1 cellular context compared by ENCODE assay signal in the genomic region with DNA sequence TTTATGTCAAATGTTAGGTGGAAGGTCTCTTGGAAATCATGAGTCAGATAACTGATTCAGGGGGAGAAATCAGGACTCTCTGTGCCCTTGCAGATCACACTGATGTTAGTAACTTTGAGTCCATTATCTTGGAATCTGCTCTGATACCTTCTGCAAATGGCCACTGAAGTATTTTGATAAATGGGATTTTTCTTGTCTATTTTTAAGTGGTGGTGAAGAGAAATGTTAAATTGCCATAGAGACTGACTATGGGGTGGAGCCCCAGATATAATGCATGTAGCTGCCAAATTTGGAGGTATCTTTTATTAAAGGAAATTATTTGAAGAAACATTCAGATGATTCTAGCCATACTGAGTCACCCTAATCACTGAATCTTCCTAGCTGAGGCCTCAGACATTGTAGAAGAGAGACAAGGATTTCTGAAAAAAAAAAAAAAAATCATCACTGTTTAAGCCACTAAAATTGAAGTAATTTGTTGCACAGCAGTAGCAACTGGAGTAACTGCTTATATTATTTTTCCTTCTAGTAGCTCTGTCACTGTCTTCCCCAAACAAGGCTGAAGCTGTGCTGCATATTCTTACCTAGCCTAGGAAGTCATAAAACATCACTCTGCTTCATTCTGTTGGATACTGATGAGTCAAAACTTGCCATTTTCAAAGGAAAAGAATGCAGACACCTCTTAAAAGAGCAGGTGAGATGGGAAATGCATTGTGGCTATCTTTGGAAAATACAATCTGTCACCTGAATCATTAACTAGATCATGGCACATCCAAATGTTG.
A peak's percentile ranks its signal among the peaks of the same experiment; 100 is the strongest.
TF ChIP-seq lines count a peak whose summit lies in the region.

No MANE protein-coding gene starts in this region.

TF ChIP-seq in neural cell, 6 proteins besides CTCF, POLR2A, EP300 and RAD21 (continued from another document):
- TF ChIP-seq, protein P1, sequence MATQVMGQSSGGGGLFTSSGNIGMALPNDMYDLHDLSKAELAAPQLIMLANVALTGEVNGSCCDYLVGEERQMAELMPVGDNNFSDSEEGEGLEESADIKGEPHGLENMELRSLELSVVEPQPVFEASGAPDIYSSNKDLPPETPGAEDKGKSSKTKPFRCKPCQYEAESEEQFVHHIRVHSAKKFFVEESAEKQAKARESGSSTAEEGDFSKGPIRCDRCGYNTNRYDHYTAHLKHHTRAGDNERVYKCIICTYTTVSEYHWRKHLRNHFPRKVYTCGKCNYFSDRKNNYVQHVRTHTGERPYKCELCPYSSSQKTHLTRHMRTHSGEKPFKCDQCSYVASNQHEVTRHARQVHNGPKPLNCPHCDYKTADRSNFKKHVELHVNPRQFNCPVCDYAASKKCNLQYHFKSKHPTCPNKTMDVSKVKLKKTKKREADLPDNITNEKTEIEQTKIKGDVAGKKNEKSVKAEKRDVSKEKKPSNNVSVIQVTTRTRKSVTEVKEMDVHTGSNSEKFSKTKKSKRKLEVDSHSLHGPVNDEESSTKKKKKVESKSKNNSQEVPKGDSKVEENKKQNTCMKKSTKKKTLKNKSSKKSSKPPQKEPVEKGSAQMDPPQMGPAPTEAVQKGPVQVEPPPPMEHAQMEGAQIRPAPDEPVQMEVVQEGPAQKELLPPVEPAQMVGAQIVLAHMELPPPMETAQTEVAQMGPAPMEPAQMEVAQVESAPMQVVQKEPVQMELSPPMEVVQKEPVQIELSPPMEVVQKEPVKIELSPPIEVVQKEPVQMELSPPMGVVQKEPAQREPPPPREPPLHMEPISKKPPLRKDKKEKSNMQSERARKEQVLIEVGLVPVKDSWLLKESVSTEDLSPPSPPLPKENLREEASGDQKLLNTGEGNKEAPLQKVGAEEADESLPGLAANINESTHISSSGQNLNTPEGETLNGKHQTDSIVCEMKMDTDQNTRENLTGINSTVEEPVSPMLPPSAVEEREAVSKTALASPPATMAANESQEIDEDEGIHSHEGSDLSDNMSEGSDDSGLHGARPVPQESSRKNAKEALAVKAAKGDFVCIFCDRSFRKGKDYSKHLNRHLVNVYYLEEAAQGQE (IDR thresholded peaks at IDR 0.05; ENCODE audit: borderline replicate concordance): peak; percentile 27
- TF ChIP-seq POLR2AphosphoS5 (IDR thresholded peaks at IDR 0.05): peak; percentile 10
TF ChIP-seq in neural cell: peak in this region for 2.
